ENCODE assay signal across 16 cellular contexts in the genomic region with DNA sequence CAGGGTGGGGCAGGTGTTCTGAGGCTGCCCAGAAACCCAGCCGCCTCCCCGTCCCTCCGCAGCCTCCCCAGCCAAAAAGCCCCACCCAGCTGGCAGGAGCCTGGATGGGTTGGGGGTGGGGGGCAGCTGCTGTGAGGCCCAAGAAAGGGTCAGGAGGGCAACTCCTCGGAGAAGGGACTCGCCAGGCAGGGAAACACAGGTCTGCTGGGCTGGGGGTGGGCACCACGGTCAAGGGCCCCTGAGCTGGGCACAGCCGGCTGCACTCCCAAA. TPM values are rescaled to one million over a fixed set of nuclear protein-coding genes. Genes with fewer than 3 reads are reported as not detected.
DNase-seq lines count a peak whose midpoint lies in the region; ATAC-seq, FAIRE-seq and TF ChIP-seq lines count a peak whose summit lies in the region.
"Had no signal": no experiment of that assay in that cellular context is flagged by ENCODE, and none has a peak within 500 bp of the region (broad histone marks: within the 10 kb centered on the region; RNA-seq: fewer than 3 reads in every experiment).

No MANE protein-coding gene starts in this region.

- H3K36me3 ChIP-seq in BLaER1 (no peaks in the 10 kb centered on the region), hepatocyte (replicated peaks; ENCODE audit: insufficient read depth, low read depth) (no peaks in the 10 kb centered on the region), sigmoid colon (no peaks in the 10 kb centered on the region)

- intact Hi-C loops in MCF 10A (cut with micrococcal nuclease) (loop anchor here (1.0 kb wide), 1 partner anchor 71 kb away; no protein-coding TSS in a partner anchor), sigmoid colon (cut with DNase I) (loop anchor here (1.0 kb wide), 1 partner anchor 34 kb away; no protein-coding TSS in a partner anchor)

- TF ChIP-seq EP300 in sigmoid colon (IDR thresholded peaks at IDR 0.05): no peak

- H3K79me2 ChIP-seq in hepatocyte: no peaks in the 10 kb centered on the region

- FAIRE-seq in HTR-8/SVneo (lab: Jason Lieb, UNC): no peak
- FAIRE-seq: endometrium, small intestine had no signal

- H3K36me3 Mint-ChIP-seq in MCF 10A (ENCODE audit: insufficient read depth, unreplicated experiment): peaks cover 69% of the 10 kb centered on the region
- H3K36me3 Mint-ChIP-seq: naive thymus-derived CD8-positive, alpha-beta T cell had no signal

- H3K9ac ChIP-seq in BLaER1: no peak overlapping the region

- peak overlapping the region; percentile 82 for H3K27ac Mint-ChIP-seq in MCF 10A (ENCODE audit: low read depth, unreplicated experiment)
- H3K27ac Mint-ChIP-seq: activated T-helper 2 cell treated with anti-CD3 and anti-CD28 coated beads, Interferon-gamma antibody, Interleukin-2, Interleukin-4, amounts not matched to agents 10 μg/mL and 5 μg/mL and 100 μg/mL, durations not matched to agents 14 hours and 24 hours and 36 hours; naive thymus-derived CD8-positive, alpha-beta T cell had no signal

- peaks cover 25% of the 10 kb centered on the region for H3K4me1 Mint-ChIP-seq in MCF 10A (ENCODE audit: insufficient read depth, unreplicated experiment)

- TF ChIP-seq CTCF in MCF 10A (IDR thresholded peaks at IDR 0.05; ENCODE audit: unreplicated experiment): no peak
- no peak for TF ChIP-seq CTCF in hepatocyte (IDR thresholded peaks at IDR 0.05; ENCODE audit: poor library complexity)
- no peak for TF ChIP-seq CTCF in sigmoid colon (IDR thresholded peaks at IDR 0.05)

- CTCF ChIA-PET in MCF 10A (lab: Yijun Ruan, JAX): interaction anchor here (0.5 to 2.6 kb wide), 5 partner anchors 9 to 1589 kb away, joined by 3 to 11 read pairs (median 6); no protein-coding TSS in a partner anchor

- H3K9me3 Mint-ChIP-seq in MCF 10A (ENCODE audit: unreplicated experiment): no peaks in the 10 kb centered on the region
- H3K9me3 Mint-ChIP-seq: activated T-helper 2 cell treated with anti-CD3 and anti-CD28 coated beads, Interferon-gamma antibody, Interleukin-2, Interleukin-4, amounts not matched to agents 10 μg/mL and 5 μg/mL and 100 μg/mL, durations not matched to agents 14 hours and 24 hours and 36 hours; naive thymus-derived CD8-positive, alpha-beta T cell had no signal

- no peaks in the 10 kb centered on the region for H3K9me2 ChIP-seq in hepatocyte (replicated peaks; ENCODE audit: insufficient read depth)

- H2AFZ ChIP-seq in hepatocyte: no peak overlapping the region

- H3K27ac ChIP-seq in BLaER1 (peak overlapping the region; percentile 59), hepatocyte (peak overlapping the region; percentile 72), sigmoid colon (peak overlapping the region; percentile 90 to 97 (median 96))

- H3K4me3 ChIP-seq in BLaER1 (no peak overlapping the region), hepatocyte (no peak overlapping the region), sigmoid colon (peak overlapping the region; percentile 49 to 64 (median 56))
- H3K4me3 ChIP-seq: body of pancreas had no signal

- no peak for ATAC-seq in GM18907 (IDR thresholded peaks at IDR 0.05; ENCODE audit: unreplicated experiment)

- H4K20me1 ChIP-seq in BLaER1 (peaks cover 5% of the 10 kb centered on the region; the same call in 1 of the 2 replicates), hepatocyte (ENCODE audit: insufficient read depth, poor library complexity, severe bottlenecking) (no peaks in the 10 kb centered on the region)

- H3K9me3 ChIP-seq in BLaER1: no peaks in the 10 kb centered on the region
- no peaks in the 10 kb centered on the region for H3K9me3 ChIP-seq in hepatocyte (ENCODE audit: low read depth)
- H3K9me3 ChIP-seq in sigmoid colon: no peaks in the 10 kb centered on the region
- H3K9me3 ChIP-seq: body of pancreas had no signal

- no TSS peak for BruUV-seq in MCF 10A (replicated peaks; lab: Mats Ljungman, UMichigan)

- no peaks in the 10 kb centered on the region for H3K27me3 ChIP-seq in BLaER1
- peaks cover 4% of the 10 kb centered on the region for H3K27me3 ChIP-seq in hepatocyte
- no peaks in the 10 kb centered on the region for H3K27me3 ChIP-seq in sigmoid colon
- H3K27me3 ChIP-seq: body of pancreas had no signal

- peak overlapping the region; percentile 92 for H3K4me3 Mint-ChIP-seq in MCF 10A (ENCODE audit: unreplicated experiment)
- H3K4me3 Mint-ChIP-seq: naive thymus-derived CD8-positive, alpha-beta T cell had no signal

- peaks cover 46% of the 10 kb centered on the region for H3K4me1 ChIP-seq in BLaER1
- H3K4me1 ChIP-seq in hepatocyte (ENCODE audit: insufficient read depth): peaks cover 35% of the 10 kb centered on the region
- H3K4me1 ChIP-seq in sigmoid colon: peaks cover 0 to 67% (median 64%) of the 10 kb centered on the region in 4 donors

- peak overlapping the region; percentile 85 for H3K4me2 ChIP-seq in BLaER1
- peak overlapping the region; percentile 74 for H3K4me2 ChIP-seq in hepatocyte

- TF ChIP-seq POLR2A in sigmoid colon (IDR thresholded peaks at IDR 0.05): no peak

- POLR2A ChIA-PET in MCF 10A (lab: Yijun Ruan, JAX): interaction anchor here (0.6 to 11.4 kb wide), 13 partner anchors 8 to 286 kb away, joined by 3 to 636 read pairs (median 9); partner anchors contain the start of genes AHNAK2, CDCA4 and CLBA1

- 56% methylated on average over 6 of the region's 7 CpGs for WGBS in hepatocyte (ENCODE audit: low lambda C conversion rate, missing lambda C conversion rate)
- 14 to 38% methylated on average over 7 of the region's 7 CpGs for WGBS in sigmoid colon, 2 donors

- no peaks in the 10 kb centered on the region for H3K27me3 Mint-ChIP-seq in MCF 10A (ENCODE audit: insufficient read depth, unreplicated experiment)

- no peak for DNase-seq in MCF 10A (ENCODE audit: unreplicated experiment)
- no peak for DNase-seq in hepatocyte (ENCODE audit: low spot score)
- DNase-seq in sigmoid colon: no peak
- DNase-seq in stimulated activated naive CD4-positive, alpha-beta T cell treated with Interleukin-2 at 50 U/mL for 16 hours (lab: John Stamatoyannopoulos, UW): no peak
- no peak for DNase-seq in NCI-H2196 (lab: John Stamatoyannopoulos, UW; ENCODE audit: unreplicated experiment)
- DNase-seq in HTR-8/SVneo (ENCODE audit: insufficient read length, low spot score): no peak
- DNase-seq: MM.1S, NCI-H2171, small intestine, T-helper 1 cell had no signal

RNA-seq across cellular contexts. Expression of gene AHNAK2, which starts 11.1 kb away (rescaled TPM):
- total RNA-seq in MCF 10A (2022) (218 and 286 TPM in 2 replicates), hepatocyte (4.6 and 5.9 TPM in 2 replicates), sigmoid colon (100 to 1,000 TPM in 3 of 4 donors, 10 to 100 TPM in 1; 81.9 to 218 (median 129) TPM)
- polyA plus RNA-seq in hepatocyte (1.8 and 2.4 TPM in 2 replicates), sigmoid colon (10 to 100 TPM in 1 of 3 donors, 1 to 10 TPM in 1, under 1 TPM in 1; 0.23 to 12.4 (median 2.4) TPM)
- total RNA-seq: naive thymus-derived CD8-positive, alpha-beta T cell had no signal
- polyA plus RNA-seq: naive thymus-derived CD8-positive, alpha-beta T cell had no signal

RNA-seq across cellular contexts. Expression of gene CLBA1, which starts 18.5 kb away (rescaled TPM):
- total RNA-seq in MCF 10A (2022) (20.3 and 24.3 TPM in 2 replicates), hepatocyte (4.5 and 6.4 TPM in 2 replicates), sigmoid colon (1 to 10 TPM; 3.2 to 5.1 (median 3.6) TPM)
- polyA plus RNA-seq in hepatocyte (5.1 and 9.3 TPM in 2 replicates), sigmoid colon (1 to 10 TPM; 2.8 to 8.4 (median 3.0) TPM)

RNA-seq across cellular contexts. Expression of gene PLD4, which starts 42.4 kb away (rescaled TPM):
- total RNA-seq in MCF 10A (2022) (not detected in 2 replicates), hepatocyte (not detected in 2 replicates), sigmoid colon (1 to 10 TPM in 1 of 4 donors, under 1 TPM in 3; 0.28 to 1.5 (median 0.60) TPM)
- polyA plus RNA-seq in hepatocyte (0.77 and 1.1 TPM in 2 replicates), sigmoid colon (1 to 10 TPM in 1 of 3 donors, not detected in 2; 7.1 TPM)
- total RNA-seq: body of pancreas had no signal

RNA-seq across cellular contexts. Expression of gene CDCA4, which starts 53.8 kb away (rescaled TPM):
- total RNA-seq in MCF 10A (2022): 29.3 and 33.0 TPM in 2 replicates
- total RNA-seq in hepatocyte: 13.6 and 15.7 TPM in 2 replicates
- polyA plus RNA-seq in hepatocyte: 15.0 and 17.1 TPM in 2 replicates
- 1 to 10 TPM; 5.0 to 7.6 (median 5.6) TPM for total RNA-seq in sigmoid colon
- polyA plus RNA-seq in sigmoid colon: 10 to 100 TPM in 1 of 3 donors, 1 to 10 TPM in 2; 2.4 to 11.3 (median 3.9) TPM

Comparison
In these comparisons a context has a peak if more than half of its experiments do, and no peak if none do; other contexts are left out.
1. H3K4me3 ChIP-seq: peak in sigmoid colon (4 of 4); none in BLaER1 (single experiment) and hepatocyte (single experiment).
2. RNA of gene AHNAK2, which starts 11.1 kb away (total RNA-seq): 218 to 286 TPM in MCF 10A and 81.9 to 218 TPM in sigmoid colon; 4.6 to 5.9 TPM in hepatocyte; every median in the first group is over 10 times any median in the second.
3. Peak in every context shown above with its lines, with median percentiles within 50 percentile points of each other: H3K27ac ChIP-seq.